ENCODE assay signal across 23 cellular contexts in the genomic region with DNA sequence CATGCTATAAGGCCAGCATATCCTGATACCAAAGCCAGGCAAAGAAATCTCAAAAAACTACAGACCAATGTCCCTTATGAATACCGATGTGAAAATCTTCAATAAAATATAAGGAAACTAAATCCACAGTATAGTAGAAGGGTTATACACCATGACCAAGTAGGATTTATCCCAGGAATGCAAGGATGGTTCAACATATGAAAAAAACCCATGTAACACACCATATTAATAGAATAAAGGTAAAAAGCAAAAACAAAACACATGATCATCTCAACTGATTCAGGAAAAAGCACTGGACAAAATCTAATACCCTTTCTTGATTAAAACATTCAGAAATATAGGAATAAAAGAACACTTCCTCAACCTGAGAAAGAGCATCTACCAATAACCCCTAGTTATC.
"Had no signal": no experiment of that assay in that cellular context is flagged by ENCODE, and none has a peak within 500 bp of the region (broad histone marks: within the 10 kb centered on the region; RNA-seq: fewer than 3 reads in every experiment).

No MANE protein-coding gene starts in this region.

- H3K4me3 Mint-ChIP-seq: mesothelial cell of epicardium, naive B cell had no signal

- ATAC-seq: esophagus mucosa, gastroesophageal sphincter, heart left ventricle, left cardiac atrium, left lung, left ventricle myocardium superior, lower lobe of right lung, mucosa of descending colon had no signal

- H3K4me3 ChIP-seq: coronary artery, dorsolateral prefrontal cortex, esophagus squamous epithelium, gastroesophageal sphincter, heart left ventricle, left lung, lower lobe of right lung, mucosa of descending colon had no signal

- FAIRE-seq: endothelial cell of umbilical vein, islet of Langerhans, keratinocyte had no signal

- H3K27ac ChIP-seq: coronary artery, dorsolateral prefrontal cortex, esophagus squamous epithelium, gastroesophageal sphincter, heart left ventricle, left lung, lower lobe of right lung had no signal

- DNase-seq: dermis blood vessel endothelial cell; dorsolateral prefrontal cortex; effector CD4-positive, alpha-beta T cell; effector memory CD4-positive, alpha-beta T cell; esophagus squamous epithelium; foreskin fibroblast; foreskin melanocyte; heart left ventricle; hippocampal formation; left cardiac atrium; left lung; left ventricle myocardium superior; lower lobe of right lung; mesenchymal stem cell; mucosa of descending colon; naive B cell had no signal

- H3K27me3 Mint-ChIP-seq: naive B cell had no signal

- H3K36me3 ChIP-seq: lower lobe of right lung had no signal

- H3K27ac Mint-ChIP-seq: mesothelial cell of epicardium had no signal

- H3K27me3 ChIP-seq: dorsolateral prefrontal cortex, esophagus squamous epithelium, gastroesophageal sphincter, heart left ventricle, left lung had no signal
